In genomic region chr20:13625241-13625981, GRCh38 we compare ENCODE assay signal across 14 cellular contexts.
"Had no signal": no experiment of that assay in that cellular context is flagged by ENCODE, and none has a peak within 500 bp of the region (broad histone marks: within the 10 kb centered on the region; RNA-seq: fewer than 3 reads in every experiment).

No MANE protein-coding gene starts in this region.

- DNase-seq: activated CD4-positive, alpha-beta memory T cell treated with anti-CD3 and anti-CD28 coated beads for 36 hours; activated CD4-positive, CD25-positive, alpha-beta regulatory T cell treated with anti-CD3 and anti-CD28 coated beads, Interleukin-2, amount 50 U/mL, for 72 hours; activated effector memory CD4-positive, alpha-beta T cell treated with anti-CD3 and anti-CD28 coated beads, Interleukin-2, amount 50 U/mL, for 16 hours; activated T-cell treated with anti-CD3 and anti-CD28 coated beads, Interleukin-2, amount 50 U/mL, for 4 hours; amygdala; dorsolateral prefrontal cortex; glutamatergic neuron; SW 1271 had no signal

- H3K4me3 Mint-ChIP-seq: activated CD4-positive, alpha-beta memory T cell treated with anti-CD3 and anti-CD28 coated beads for 36 hours; activated naive CD8-positive, alpha-beta T cell; activated T-cell treated with anti-CD3 and anti-CD28 coated beads, Interleukin-2, amount 50 U/mL, for 4 hours; stimulated activated memory B cell treated with anti-CD40 and anti-IgM and Interleukin-4, amounts not matched to agents 10 μg/mL and 1 μg/mL and 100 μg/mL, for 72 hours; T-helper 2 cell treated with Interferon-gamma antibody and Interleukin-4, amounts not matched to agents 5 μg/mL and 100 μg/mL, for 36 hours; type B pancreatic cell had no signal

- H3K27me3 Mint-ChIP-seq: activated CD4-positive, alpha-beta memory T cell treated with anti-CD3 and anti-CD28 coated beads for 36 hours; activated naive CD8-positive, alpha-beta T cell; stimulated activated memory B cell treated with anti-CD40 and anti-IgM and Interleukin-4, amounts not matched to agents 10 μg/mL and 1 μg/mL and 100 μg/mL, for 72 hours; type B pancreatic cell had no signal

- H3K4me3 ChIP-seq: dorsolateral prefrontal cortex had no signal

- H3K4me1 Mint-ChIP-seq: stimulated activated memory B cell treated with anti-CD40 and anti-IgM and Interleukin-4, amounts not matched to agents 10 μg/mL and 1 μg/mL and 100 μg/mL, for 72 hours had no signal

- H3K27me3 ChIP-seq: dorsolateral prefrontal cortex had no signal

- H3K27ac ChIP-seq: dorsolateral prefrontal cortex, parathyroid adenoma had no signal

- H3K9me3 Mint-ChIP-seq: activated CD4-positive, alpha-beta memory T cell treated with anti-CD3 and anti-CD28 coated beads for 36 hours; activated T-cell treated with anti-CD3 and anti-CD28 coated beads, Interleukin-2, amount 50 U/mL, for 4 hours; stimulated activated memory B cell treated with anti-CD40 and anti-IgM and Interleukin-4, amounts not matched to agents 10 μg/mL and 1 μg/mL and 100 μg/mL, for 72 hours; T-helper 2 cell treated with Interferon-gamma antibody and Interleukin-4, amounts not matched to agents 5 μg/mL and 100 μg/mL, for 36 hours; type B pancreatic cell had no signal

- H3K27ac Mint-ChIP-seq: activated CD4-positive, alpha-beta memory T cell treated with anti-CD3 and anti-CD28 coated beads for 36 hours; activated naive CD8-positive, alpha-beta T cell; stimulated activated memory B cell treated with anti-CD40 and anti-IgM and Interleukin-4, amounts not matched to agents 10 μg/mL and 1 μg/mL and 100 μg/mL, for 72 hours; T-helper 2 cell treated with Interferon-gamma antibody and Interleukin-4, amounts not matched to agents 5 μg/mL and 100 μg/mL, for 36 hours; type B pancreatic cell had no signal

- ATAC-seq: activated T-cell treated with anti-CD3 and anti-CD28 coated beads, Interleukin-2, amount 50 U/mL, for 4 hours; left lobe of liver; stimulated activated memory B cell treated with anti-CD40 and anti-IgM and Interleukin-4, amounts not matched to agents 10 μg/mL and 1 μg/mL and 100 μg/mL, for 72 hours had no signal

- H3K4me1 ChIP-seq: parathyroid adenoma had no signal
